Comparison of ENCODE assay signal across 12 cellular contexts in the genomic region with DNA sequence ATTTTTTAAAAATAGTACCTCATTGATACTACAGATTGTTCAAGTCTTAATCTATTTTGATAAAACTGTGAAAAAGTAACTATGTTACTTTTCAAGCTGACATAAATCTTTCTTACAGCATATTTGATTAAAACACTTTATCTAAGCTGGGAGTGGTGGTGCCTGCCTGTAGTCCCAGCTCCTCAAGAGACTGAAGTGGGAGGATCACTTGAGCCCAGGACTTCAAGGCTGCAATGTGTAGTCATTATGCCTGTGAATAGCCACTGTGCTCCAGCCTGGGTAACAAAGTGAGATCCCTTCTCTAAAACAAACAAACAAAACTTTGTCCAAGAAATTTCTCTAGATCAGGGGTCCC. TPM values are rescaled to one million over a fixed set of nuclear protein-coding genes. Genes with fewer than 3 reads are reported as not detected.
DNase-seq lines count a peak whose midpoint lies in the region; ATAC-seq and TF ChIP-seq lines count a peak whose summit lies in the region.
"Had no signal": no experiment of that assay in that cellular context is flagged by ENCODE, and none has a peak within 500 bp of the region (broad histone marks: within the 10 kb centered on the region; RNA-seq: fewer than 3 reads in every experiment).

No MANE protein-coding gene starts in this region.

- H3K27ac ChIP-seq in neural cell (ENCODE audit: low read length) = no peak overlapping the region
- H3K27ac ChIP-seq in left ventricle myocardium inferior (replicated peaks) = no peak overlapping the region
- H3K27ac ChIP-seq: ovary had no signal

- TF ChIP-seq RAD21 in neural cell (conservative IDR thresholded peaks at IDR 0.05) = no peak

- H2AFZ ChIP-seq in neural cell (ENCODE audit: low read depth, low read length) = no peak overlapping the region

- H3K4me1 ChIP-seq in left ventricle myocardium inferior = no peaks in the 10 kb centered on the region

- intact Hi-C loops in left ventricle myocardium inferior (cut with micrococcal nuclease) = no loop called here

- H3K79me2 ChIP-seq in neural cell (replicated peaks; ENCODE audit: insufficient read depth, low read length) = no peaks in the 10 kb centered on the region

- no peak overlapping the region for H3K4me2 ChIP-seq in neural cell (ENCODE audit: low read length)

- H3K9me3 ChIP-seq in neural cell (ENCODE audit: low read length) (no peaks in the 10 kb centered on the region), left ventricle myocardium inferior (replicated peaks) (no peaks in the 10 kb centered on the region)
- H3K9me3 ChIP-seq: ovary had no signal

- TF ChIP-seq EP300 in neural cell (conservative IDR thresholded peaks at IDR 0.05; ENCODE audit: poor library complexity, severe bottlenecking) = no peak

- TF ChIP-seq CTCF in GM10248 (IDR thresholded peaks at IDR 0.05; ENCODE audit: control extremely low read depth, extremely low read depth, low read depth, missing control alignments) (peak; percentile 7), HFFc6 (IDR thresholded peaks at IDR 0.05) (peak; percentile 57; the same call in 1 of the 2 replicates), neural cell (IDR thresholded peaks at IDR 0.05; ENCODE audit: poor library complexity, severe bottlenecking) (peak; percentile 4), left ventricle myocardium inferior (IDR thresholded peaks at IDR 0.05; ENCODE audit: borderline replicate concordance) (no peak)

- no peak overlapping the region for H3K9ac ChIP-seq in neural cell (ENCODE audit: low read length)

- H3K4me1 Mint-ChIP-seq in HFFc6 (ENCODE audit: low read depth) = peaks cover 17% of the 10 kb centered on the region

- H3K9me2 ChIP-seq in neural cell (ENCODE audit: insufficient read depth, low read length) = no peaks in the 10 kb centered on the region

- H4K20me1 ChIP-seq in neural cell (ENCODE audit: insufficient read depth) = no peaks in the 10 kb centered on the region

- H3K27me3 ChIP-seq in neural cell (ENCODE audit: insufficient read depth, low read depth, low read length) (no peaks in the 10 kb centered on the region), left ventricle myocardium inferior (ENCODE audit: low read depth) (no peaks in the 10 kb centered on the region)
- H3K27me3 ChIP-seq: ovary had no signal

- DNase-seq in GM10248 (ENCODE audit: extremely low spot score) (no peak), HFFc6 (no peak), HEK293T (ENCODE audit: extremely low spot score) (no peak), left ventricle myocardium inferior (no peak), SKM-1 (lab: John Stamatoyannopoulos, UW; ENCODE audit: unreplicated experiment) (no peak), NCI-H2171 (lab: John Stamatoyannopoulos, UW) (no peak)
- DNase-seq: activated effector memory CD4-positive, alpha-beta T cell treated with anti-CD3 and anti-CD28 coated beads, Interleukin-2, amount 50 U/mL, for 16 hours; effector memory CD4-positive, alpha-beta T cell; ovary; stimulated activated CD4-positive, alpha-beta T cell treated with anti-CD3 and anti-CD28 coated beads, Interleukin-4, amount 100 ng/mL, for 1 hour had no signal

- no peak overlapping the region for H3K4me3 ChIP-seq in neural cell (ENCODE audit: low read length)
- H3K4me3 ChIP-seq in left ventricle myocardium inferior = no peak overlapping the region
- H3K4me3 ChIP-seq: ovary had no signal

- no peaks in the 10 kb centered on the region for H3K9me3 Mint-ChIP-seq in HFFc6

- CTCF ChIA-PET in GM10248 (lab: Yijun Ruan, JAX) = interaction anchor here (0.7 to 2.0 kb wide), 12 partner anchors 9 to 404 kb away, joined by 3 to 8 read pairs (median 4); no protein-coding TSS in a partner anchor
- CTCF ChIA-PET in HEK293T (lab: Yijun Ruan, JAX) = interaction anchor here (1.0 kb wide), 3 partner anchors 35 to 51 kb away, joined by 3 read pairs; no protein-coding TSS in a partner anchor

- H3F3A ChIP-seq in neural cell (ENCODE audit: insufficient read depth, low read length, poor library complexity, severe bottlenecking) = no peaks in the 10 kb centered on the region

- H3K36me3 ChIP-seq in neural cell (ENCODE audit: insufficient read depth, low read length) (no peaks in the 10 kb centered on the region), left ventricle myocardium inferior (no peaks in the 10 kb centered on the region)
- H3K36me3 ChIP-seq: ovary had no signal

- H3K4me3 Mint-ChIP-seq in HFFc6 = no peak overlapping the region

- H3K36me3 Mint-ChIP-seq in HFFc6 (ENCODE audit: low read depth) = no peaks in the 10 kb centered on the region

- peak overlapping the region; percentile 82; the same call in 1 of the 2 replicates for H3K27ac Mint-ChIP-seq in HFFc6

- peaks cover 3% of the 10 kb centered on the region; the same call in 1 of the 2 replicates for H3K27me3 Mint-ChIP-seq in HFFc6 (ENCODE audit: insufficient read depth)

- POLR2A ChIA-PET in GM10248 (lab: Yijun Ruan, JAX) = no interaction called here
- POLR2A ChIA-PET in HEK293T (lab: Yijun Ruan, JAX) = no interaction called here

- peak; percentile 49 for ATAC-seq in SK-N-SH treated with all-trans-retinoic acid at 6 μM for 48 hours

TF ChIP-seq in SK-N-SH treated with all-trans-retinoic acid at 6 μM for 48 hours, 23 proteins besides CTCF, POLR2A, EP300 and RAD21 (continues in another document):
- TF ChIP-seq OSR1 (CRISPR knock-in tag; IDR thresholded peaks at IDR 0.05) = no peak
- no peak for TF ChIP-seq CSDC2 (CRISPR knock-in tag; IDR thresholded peaks at IDR 0.05)
- TF ChIP-seq GLIS3 (CRISPR knock-in tag; IDR thresholded peaks at IDR 0.05) = no peak
- no peak for TF ChIP-seq SNAI2 (CRISPR knock-in tag; IDR thresholded peaks at IDR 0.05)
- no peak for TF ChIP-seq TOX (CRISPR knock-in tag; IDR thresholded peaks at IDR 0.05; ENCODE audit: borderline replicate concordance)
- TF ChIP-seq, protein P1, sequence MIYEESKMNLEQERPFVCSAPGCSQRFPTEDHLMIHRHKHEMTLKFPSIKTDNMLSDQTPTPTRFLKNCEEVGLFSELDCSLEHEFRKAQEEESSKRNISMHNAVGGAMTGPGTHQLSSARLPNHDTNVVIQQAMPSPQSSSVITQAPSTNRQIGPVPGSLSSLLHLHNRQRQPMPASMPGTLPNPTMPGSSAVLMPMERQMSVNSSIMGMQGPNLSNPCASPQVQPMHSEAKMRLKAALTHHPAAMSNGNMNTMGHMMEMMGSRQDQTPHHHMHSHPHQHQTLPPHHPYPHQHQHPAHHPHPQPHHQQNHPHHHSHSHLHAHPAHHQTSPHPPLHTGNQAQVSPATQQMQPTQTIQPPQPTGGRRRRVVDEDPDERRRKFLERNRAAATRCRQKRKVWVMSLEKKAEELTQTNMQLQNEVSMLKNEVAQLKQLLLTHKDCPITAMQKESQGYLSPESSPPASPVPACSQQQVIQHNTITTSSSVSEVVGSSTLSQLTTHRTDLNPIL (CRISPR knock-in tag; IDR thresholded peaks at IDR 0.05; ENCODE audit: low read depth) = no peak

TF ChIP-seq in neural cell, 6 proteins besides CTCF, POLR2A, EP300 and RAD21 (continues in another document):
- TF ChIP-seq POLR2AphosphoS5 (IDR thresholded peaks at IDR 0.05) (no peak), MXI1 (conservative IDR thresholded peaks at IDR 0.05; ENCODE audit: poor library complexity, severe bottlenecking) (no peak)

TF ChIP-seq in HEK293T, 16 proteins besides CTCF, POLR2A, EP300 and RAD21:
- TF ChIP-seq ELF4 (IDR thresholded peaks at IDR 0.05) (no peak), SUZ12 (IDR thresholded peaks at IDR 0.05) (no peak), NFRKB (IDR thresholded peaks at IDR 0.05) (no peak), TARDBP (IDR thresholded peaks at IDR 0.05) (no peak), ZNF384 (IDR thresholded peaks at IDR 0.05) (no peak), CTBP1 (IDR thresholded peaks at IDR 0.05; ENCODE audit: borderline replicate concordance) (no peak), FOXK2 (IDR thresholded peaks at IDR 0.05) (no peak), L3MBTL2 (conservative IDR thresholded peaks at IDR 0.05) (no peak), SP1 (IDR thresholded peaks at IDR 0.05) (no peak), LEF1 (IDR thresholded peaks at IDR 0.05; ENCODE audit: borderline replicate concordance) (no peak), FOXA1 (IDR thresholded peaks at IDR 0.05) (no peak), BHLHE40 (IDR thresholded peaks at IDR 0.05; ENCODE audit: borderline replicate concordance) (no peak)
- TF ChIP-seq, protein P2, sequence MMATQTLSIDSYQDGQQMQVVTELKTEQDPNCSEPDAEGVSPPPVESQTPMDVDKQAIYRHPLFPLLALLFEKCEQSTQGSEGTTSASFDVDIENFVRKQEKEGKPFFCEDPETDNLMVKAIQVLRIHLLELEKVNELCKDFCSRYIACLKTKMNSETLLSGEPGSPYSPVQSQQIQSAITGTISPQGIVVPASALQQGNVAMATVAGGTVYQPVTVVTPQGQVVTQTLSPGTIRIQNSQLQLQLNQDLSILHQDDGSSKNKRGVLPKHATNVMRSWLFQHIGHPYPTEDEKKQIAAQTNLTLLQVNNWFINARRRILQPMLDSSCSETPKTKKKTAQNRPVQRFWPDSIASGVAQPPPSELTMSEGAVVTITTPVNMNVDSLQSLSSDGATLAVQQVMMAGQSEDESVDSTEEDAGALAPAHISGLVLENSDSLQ (IDR thresholded peaks at IDR 0.05) = no peak

RNA-seq across cellular contexts. Expression of a gene that starts 59.6 kb away (rescaled TPM):
- 10 to 100 TPM; 27.0 to 37.7 (median 34.0) TPM for total RNA-seq in HFFc6 (2021; fragmentation: NEBNext Ultra II Directional; extraction: Animal tissue kit (Norgen Biotek cat#: 25700))
- polyA plus RNA-seq in neural cell = 1.6 and 1.8 TPM in 2 replicates
- 1.2 and 2.3 TPM in 2 replicates for polyA minus RNA-seq in neural cell
- 8.1 TPM for total RNA-seq in left ventricle myocardium inferior
